Comparison of ENCODE assay signal across 8 cellular contexts in the genomic region with DNA sequence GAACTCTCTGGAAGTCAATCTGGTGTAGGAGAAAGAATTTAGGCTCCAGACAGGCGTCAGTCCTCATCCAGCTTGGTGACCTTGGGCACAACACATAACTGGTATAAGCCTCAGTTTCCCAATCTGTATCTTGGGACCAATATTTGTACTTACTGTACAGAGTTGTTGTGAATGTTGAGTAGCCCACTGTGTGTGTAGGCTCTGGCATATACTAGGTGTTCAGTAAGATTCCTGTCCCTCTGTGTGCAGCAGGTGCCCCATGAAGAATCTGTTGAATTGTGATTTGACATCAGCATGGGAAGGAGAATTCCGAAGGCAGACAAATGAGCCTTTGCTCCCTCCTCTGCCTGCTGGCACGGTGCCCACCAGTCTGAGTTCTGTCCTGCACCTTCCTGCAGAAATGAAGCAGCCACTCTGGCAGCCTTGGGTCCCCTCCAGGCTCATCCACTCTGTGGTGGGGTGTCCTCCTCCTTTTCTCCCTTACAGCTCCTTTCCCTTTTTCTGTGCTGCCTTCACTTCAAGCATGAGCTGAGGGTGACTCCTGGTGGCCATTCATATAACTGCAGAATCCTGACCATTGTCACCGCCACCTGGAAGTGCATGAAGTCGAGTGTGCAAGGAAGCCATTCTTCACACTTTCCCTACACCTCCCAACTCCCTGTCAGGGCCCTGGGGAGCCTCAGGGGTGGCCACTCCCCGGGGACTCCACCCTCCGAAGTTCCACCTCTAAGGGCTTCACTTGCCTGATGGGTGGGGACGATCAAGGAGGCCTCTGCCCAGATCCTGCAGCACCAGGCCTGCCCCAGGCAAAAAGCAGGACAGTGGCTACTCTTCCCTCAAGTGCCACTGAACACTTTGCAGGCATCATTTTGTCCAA. TPM values are rescaled to one million over a fixed set of nuclear protein-coding genes. Genes with fewer than 3 reads are reported as not detected.
A peak's percentile ranks its signal among the peaks of the same experiment; 100 is the strongest.
DNase-seq lines count a peak whose midpoint lies in the region; TF ChIP-seq lines count a peak whose summit lies in the region.

No MANE protein-coding gene starts in this region.

- no peak overlapping the region for H3K4me3 ChIP-seq in WI38 (ENCODE audit: low read depth, low read length)

- peak; percentile 56 for DNase-seq in activated CD4-positive, CD25-positive, alpha-beta regulatory T cell treated with anti-CD3 and anti-CD28 coated beads, Interleukin-2, amount 50 U/mL, for 16 hours (ENCODE audit: low read depth, low spot score)
- no peak for DNase-seq in activated CD4-positive, CD25-positive, alpha-beta regulatory T cell (lab: John Stamatoyannopoulos, UW)
- DNase-seq in cerebellum (ENCODE audit: low spot score), result peak; percentile 88
- peak; percentile 91 for DNase-seq in medulla oblongata (ENCODE audit: extremely low spot score)
- peak; percentile 29 to 52 for DNase-seq in stimulated activated CD8-positive, alpha-beta memory T cell treated with anti-CD3 and anti-CD28 coated beads, Interleukin-4, amount 100 ng/mL, for 4 hours (ENCODE audit: low read depth in 2 of 2, low spot score in 1 of 2)
- no peak for DNase-seq in KG1 (lab: John Stamatoyannopoulos, UW)
- no peak for DNase-seq in NCI-H446 (lab: John Stamatoyannopoulos, UW)

- peak; percentile 82 for TF ChIP-seq CTCF in WI38 (IDR thresholded peaks at IDR 0.05; ENCODE audit: low read depth, low read length)

RNA-seq across cellular contexts. Expression of a gene that starts 48.2 kb away (rescaled TPM):
- 25.0 TPM for total RNA-seq in cerebellum

RNA-seq across cellular contexts. Expression of a gene that starts 48.3 kb away (rescaled TPM):
- total RNA-seq in cerebellum, result 32.7 TPM

Comparison
In these comparisons a context has a peak if more than half of its experiments do, and no peak if none do; other contexts are left out.
1. DNase-seq: peak in activated CD4-positive, CD25-positive, alpha-beta regulatory T cell treated with anti-CD3 and anti-CD28 coated beads, Interleukin-2, amount 50 U/mL, for 16 hours (single experiment), cerebellum (single experiment), medulla oblongata (single experiment) and stimulated activated CD8-positive, alpha-beta memory T cell treated with anti-CD3 and anti-CD28 coated beads, Interleukin-4, amount 100 ng/mL, for 4 hours (2 of 2); none in activated CD4-positive, CD25-positive, alpha-beta regulatory T cell (0 of 4), KG1 (single experiment) and NCI-H446 (0 of 2).